ENCODE assay signal across 30 cellular contexts in the genomic region with DNA sequence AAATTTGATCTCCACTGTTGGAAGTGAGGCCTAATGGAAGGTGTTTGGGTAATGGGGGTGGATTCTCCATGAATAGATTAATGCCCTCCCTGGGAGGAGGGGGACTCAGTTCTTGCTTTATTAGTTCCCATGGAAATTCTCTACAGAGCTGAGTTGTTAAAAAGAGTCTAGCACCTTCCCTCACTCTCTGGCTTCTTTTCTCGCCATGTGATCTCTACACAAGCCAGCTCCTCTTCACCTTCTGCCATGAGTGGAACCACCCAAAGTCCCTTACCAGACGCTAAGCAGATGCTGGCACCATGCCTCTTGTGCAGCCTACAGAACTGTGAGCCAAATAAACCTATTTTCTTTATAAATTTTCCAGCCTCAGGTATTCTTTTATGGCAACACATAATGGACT.
"Had no signal": no experiment of that assay in that cellular context is flagged by ENCODE, and none has a peak within 500 bp of the region (broad histone marks: within the 10 kb centered on the region; RNA-seq: fewer than 3 reads in every experiment).

No MANE protein-coding gene starts in this region.

- H3K27me3 Mint-ChIP-seq: progenitor cell of endocrine pancreas; stimulated activated memory B cell treated with anti-CD40 and anti-IgM and Interleukin-4, amounts not matched to agents 10 μg/mL and 1 μg/mL and 100 μg/mL, for 72 hours; stimulated activated naive CD8-positive, alpha-beta T cell treated with anti-CD3 and anti-CD28 coated beads, Interleukin-15, amount 100 ng/mL, for 72 hours; type B pancreatic cell had no signal

- ATAC-seq: natural killer cell; psoas muscle; right cardiac atrium; right lobe of liver; stimulated activated memory B cell treated with anti-CD40 and anti-IgM and Interleukin-4, amounts not matched to agents 10 μg/mL and 1 μg/mL and 100 μg/mL, for 72 hours; stimulated activated naive CD8-positive, alpha-beta T cell treated with anti-CD3 and anti-CD28 coated beads, Interleukin-15, amount 100 ng/mL, for 72 hours; stimulated activated naive CD8-positive, alpha-beta T cell treated with anti-CD3 and anti-CD28 coated beads, Interleukin-15, Interleukin-2, amounts not matched to agents 100 U/mL and 50 U/mL, for 24 hours; upper lobe of right lung had no signal

- H2AFZ ChIP-seq: neural progenitor cell, parathyroid adenoma had no signal

- H3K27ac ChIP-seq: neural progenitor cell, ovary, parathyroid adenoma, psoas muscle, right lobe of liver, sigmoid colon, suprapubic skin, testis, tibial artery, transverse colon, upper lobe of right lung, uterus had no signal

- H3K4me1 Mint-ChIP-seq: natural killer cell; nephron; stimulated activated memory B cell treated with anti-CD40 and anti-IgM and Interleukin-4, amounts not matched to agents 10 μg/mL and 1 μg/mL and 100 μg/mL, for 72 hours; stimulated activated naive CD8-positive, alpha-beta T cell treated with anti-CD3 and anti-CD28 coated beads, Interleukin-15, amount 100 ng/mL, for 72 hours had no signal

- H3K4me3 ChIP-seq: neural progenitor cell, ovary, psoas muscle, right lobe of liver, sigmoid colon, suprapubic skin, testis, tibial artery, transverse colon, upper lobe of right lung, uterus had no signal

- H3K27me3 ChIP-seq: neural progenitor cell, ovary, right lobe of liver, sigmoid colon, suprapubic skin, testis, tibial artery, transverse colon, upper lobe of right lung, uterus had no signal

- H3K36me3 ChIP-seq: neural progenitor cell, ovary, right lobe of liver, sigmoid colon, suprapubic skin, tibial artery, transverse colon, upper lobe of right lung, uterus had no signal

- H3K9me3 ChIP-seq: ovary, right lobe of liver, sigmoid colon, suprapubic skin, testis, upper lobe of right lung, uterus had no signal

- H3K9ac ChIP-seq: neural progenitor cell, parathyroid adenoma had no signal

- H3K79me2 ChIP-seq: parathyroid adenoma had no signal

- DNase-seq: natural killer cell; occipital lobe; ovary; posterior cingulate gyrus; psoas muscle; right cardiac atrium; right lobe of liver; sigmoid colon; small intestine; stimulated activated CD4-positive, alpha-beta T cell treated with anti-CD3 and anti-CD28 coated beads, Interleukin-12 subunit alpha, Interleukin-12 subunit beta, amount 100 ng/mL, for 4 hours; stimulated activated CD4-positive, alpha-beta T cell treated with anti-CD3 and anti-CD28 coated beads, Interleukin-1b, Interleukin-23, amount 100 ng/mL, for 48 hours; stimulated activated CD4-positive, alpha-beta T cell treated with anti-CD3 and anti-CD28 coated beads, Interleukin-4, amount 100 ng/mL, for 1 hour; stimulated activated CD4-positive, alpha-beta T cell treated with anti-CD3 and anti-CD28 coated beads, Interleukin-4, amount 100 ng/mL, for 4 hours; stimulated activated CD8-positive, alpha-beta memory T cell treated with anti-CD3 and anti-CD28 coated beads, Interleukin-4, amount 100 ng/mL, for 48 hours; stimulated activated naive CD4-positive, alpha-beta T cell; stimulated activated naive CD8-positive, alpha-beta T cell treated with anti-CD3 and anti-CD28 coated beads, Interleukin-15, amount 100 ng/mL, for 72 hours; stimulated activated naive CD8-positive, alpha-beta T cell treated with anti-CD3 and anti-CD28 coated beads, Interleukin-15, Interleukin-2, amounts not matched to agents 100 U/mL and 50 U/mL, for 24 hours; substantia nigra; testis; tibial artery; transverse colon; upper lobe of right lung; uterus had no signal

- H3K36me3 Mint-ChIP-seq: neural progenitor cell; stimulated activated memory B cell treated with anti-CD40 and anti-IgM and Interleukin-4, amounts not matched to agents 10 μg/mL and 1 μg/mL and 100 μg/mL, for 72 hours; type B pancreatic cell had no signal

- H3K4me2 ChIP-seq: neural progenitor cell had no signal

- H3K4me1 ChIP-seq: neural progenitor cell, parathyroid adenoma, psoas muscle, right lobe of liver, sigmoid colon, suprapubic skin, testis, tibial artery, transverse colon, upper lobe of right lung, uterus had no signal

- H3K4me3 Mint-ChIP-seq: natural killer cell; nephron; neural progenitor cell; stimulated activated memory B cell treated with anti-CD40 and anti-IgM and Interleukin-4, amounts not matched to agents 10 μg/mL and 1 μg/mL and 100 μg/mL, for 72 hours; stimulated activated naive CD8-positive, alpha-beta T cell treated with anti-CD3 and anti-CD28 coated beads, Interleukin-15, amount 100 ng/mL, for 72 hours; type B pancreatic cell had no signal

- H3K27ac Mint-ChIP-seq: natural killer cell; nephron; neural progenitor cell; progenitor cell of endocrine pancreas; stimulated activated memory B cell treated with anti-CD40 and anti-IgM and Interleukin-4, amounts not matched to agents 10 μg/mL and 1 μg/mL and 100 μg/mL, for 72 hours; stimulated activated naive CD8-positive, alpha-beta T cell treated with anti-CD3 and anti-CD28 coated beads, Interleukin-15, amount 100 ng/mL, for 72 hours; type B pancreatic cell had no signal
